Comparison of ENCODE assay signal across 9 cellular contexts in the genomic region with DNA sequence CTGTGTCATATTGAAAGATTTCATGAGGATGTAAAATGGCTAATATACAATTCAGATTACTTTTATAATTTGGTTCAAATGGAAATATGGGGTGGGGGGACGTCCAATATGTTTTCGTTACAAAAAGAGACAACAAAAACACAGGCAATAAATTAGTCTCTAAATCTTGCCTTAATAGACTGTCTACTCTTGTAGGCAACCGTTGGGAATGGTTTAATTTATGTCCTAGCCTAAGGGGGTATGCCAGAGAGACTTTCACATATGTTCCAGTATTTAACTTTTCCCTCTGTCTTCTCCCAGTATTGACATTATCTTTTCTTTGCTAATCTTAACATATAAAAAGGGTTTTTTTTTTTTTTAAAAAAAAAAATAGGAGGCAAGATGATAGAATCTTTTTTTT.
"Had no signal": no experiment of that assay in that cellular context is flagged by ENCODE, and none has a peak within 500 bp of the region (broad histone marks: within the 10 kb centered on the region; RNA-seq: fewer than 3 reads in every experiment).

No MANE protein-coding gene starts in this region.

- H3K4me1 Mint-ChIP-seq: GM23338, H9 had no signal

- ATAC-seq: GM23338, HCT116 had no signal

- H3K9me3 ChIP-seq: HAP-1 had no signal

- H3K9ac ChIP-seq: GM23248 had no signal

- H3K9me3 Mint-ChIP-seq: GM23338, H9, HFFc6 had no signal

- H3K27ac ChIP-seq: GM23248 had no signal

- H3K4me3 Mint-ChIP-seq: GM23338, H9, HFFc6 had no signal

- H3K4me3 ChIP-seq: GM23248, GM23338, HAP-1 had no signal

- DNase-seq: GM23248, GOT3, H7, H9, HCEC 1CT, HFFc6 had no signal

- H3K27ac Mint-ChIP-seq: GM23338, H9, HFFc6 had no signal

- H3K36me3 ChIP-seq: HAP-1 had no signal
